In the genomic region with DNA sequence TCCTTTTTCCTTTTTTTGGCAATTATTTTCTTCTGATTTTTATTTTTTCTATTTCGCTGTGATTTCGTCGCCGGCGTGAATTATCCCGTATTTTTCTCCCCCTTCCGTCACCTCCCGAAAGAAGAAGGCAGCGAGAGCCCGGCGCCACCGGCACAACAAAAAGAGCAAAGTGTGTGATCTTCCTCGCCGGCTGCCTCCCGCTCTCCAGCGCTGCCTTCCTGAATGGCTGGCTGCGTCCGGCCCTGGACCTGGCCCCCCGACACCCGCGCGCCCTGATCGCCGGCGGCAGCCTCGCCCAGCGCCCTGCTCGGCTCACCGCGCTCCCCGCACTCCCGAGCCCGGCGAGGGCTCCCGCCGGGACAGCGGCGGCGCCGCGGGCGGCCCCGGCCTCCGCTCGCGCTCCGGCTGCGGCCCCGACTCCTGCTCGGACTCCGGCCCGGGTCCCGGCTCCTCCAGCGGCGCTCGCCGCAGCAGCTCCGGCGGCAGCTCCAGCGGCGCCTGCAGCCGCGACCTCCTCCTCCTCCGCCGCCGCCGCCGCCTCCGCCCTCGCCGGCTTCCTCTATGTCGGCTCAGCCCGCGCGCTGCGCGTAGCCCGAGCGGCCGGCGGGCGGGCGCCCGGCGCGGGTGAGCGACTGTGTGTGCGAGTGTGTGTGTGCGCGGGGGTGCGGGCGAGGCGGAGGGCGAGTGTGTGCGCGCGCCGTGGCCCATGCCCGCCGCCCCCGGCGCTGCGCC, we compare ENCODE assay signal across 8 cellular contexts. TPM values are rescaled to one million over a fixed set of nuclear protein-coding genes. Genes with fewer than 3 reads are reported as not detected.
DNase-seq lines count a peak whose midpoint lies in the region; ATAC-seq and TF ChIP-seq lines count a peak whose summit lies in the region.

No MANE protein-coding gene starts in this region.

- CTCF ChIA-PET in Calu3 (lab: Charles Lee): interaction anchor here (0.6 to 1.5 kb wide), 4 partner anchors 37 to 1022 kb away, joined by 3 to 6 read pairs (median 4); no protein-coding TSS in a partner anchor

- H3K36me3 Mint-ChIP-seq in Calu3 (ENCODE audit: insufficient read depth, unreplicated experiment): peaks cover 18% of the 10 kb centered on the region
- H3K36me3 Mint-ChIP-seq in activated T-cell treated with anti-CD3 and anti-CD28 coated beads, Interleukin-2, amount 50 U/mL, for 24 hours (ENCODE audit: low read depth): peaks cover 3% of the 10 kb centered on the region
- H3K36me3 Mint-ChIP-seq in glutamatergic neuron (ENCODE audit: unreplicated experiment): no peaks in the 10 kb centered on the region

- H4K12ac ChIP-seq in trophoblast cell (ENCODE audit: low read depth, low read length): no peak overlapping the region

- peak overlapping the region; percentile 41 for H3K4me3 ChIP-seq in LNCaP clone FGC (ENCODE audit: low read depth, low read length)
- H3K4me3 ChIP-seq in trophoblast cell (ENCODE audit: low read depth, low read length): peak overlapping the region; percentile 64

- no peak overlapping the region for H2AFZ ChIP-seq in trophoblast cell (ENCODE audit: insufficient read depth, low read length, poor library complexity)

- peaks cover 12 to 20% of the 10 kb centered on the region in 2 experiments for H3K4me1 ChIP-seq in trophoblast cell (ENCODE audit: control insufficient read depth in 1 of 2, insufficient read depth in 2 of 2, low read length in 2 of 2)

- no peaks in the 10 kb centered on the region for H3K36me3 ChIP-seq in trophoblast cell (ENCODE audit: control insufficient read depth in 1 of 2, insufficient read depth in 2 of 2, low read length in 2 of 2)

- intact Hi-C loops in Calu3 (cut with micrococcal nuclease; ENCODE audit: unreplicated experiment) (loop anchor here (2.0 to 10.0 kb wide), 7 partner anchors 38 to 1271 kb away; a partner anchor contains a TSS), posterior vena cava (cut with DNase I) (no loop called here)

- H3K18ac ChIP-seq in trophoblast cell (ENCODE audit: low read length): no peak overlapping the region

- H3K79me1 ChIP-seq in trophoblast cell (ENCODE audit: low read length): no peaks in the 10 kb centered on the region

- H3K27ac Mint-ChIP-seq in Calu3 (ENCODE audit: unreplicated experiment): no peak overlapping the region
- H3K27ac Mint-ChIP-seq in activated T-cell treated with anti-CD3 and anti-CD28 coated beads, Interleukin-2, amount 50 U/mL, for 24 hours: peak overlapping the region; percentile 14
- H3K27ac Mint-ChIP-seq in glutamatergic neuron (ENCODE audit: unreplicated experiment): no peak overlapping the region

- no CpG with 5 or more reads among the region's 103 CpGs for whole genome bisulfite sequencing in trophoblast cell (ENCODE audit: extremely low coverage, insufficient coverage, insufficient read length)

- no peak overlapping the region for H3K9ac ChIP-seq in trophoblast cell (ENCODE audit: low read length)

- no peak overlapping the region for H4K8ac ChIP-seq in trophoblast cell (ENCODE audit: low read depth, low read length)

- H3K27me3 Mint-ChIP-seq in Calu3 (ENCODE audit: unreplicated experiment): no peaks in the 10 kb centered on the region
- H3K27me3 Mint-ChIP-seq in activated T-cell treated with anti-CD3 and anti-CD28 coated beads, Interleukin-2, amount 50 U/mL, for 24 hours: peaks cover 53% of the 10 kb centered on the region
- peaks cover 21% of the 10 kb centered on the region for H3K27me3 Mint-ChIP-seq in glutamatergic neuron (ENCODE audit: unreplicated experiment)

- H3K23ac ChIP-seq in trophoblast cell (ENCODE audit: low read length): no peak overlapping the region

- H3K9me3 Mint-ChIP-seq in Calu3 (ENCODE audit: low read depth, unreplicated experiment): no peaks in the 10 kb centered on the region
- peaks cover 4% of the 10 kb centered on the region for H3K9me3 Mint-ChIP-seq in activated T-cell treated with anti-CD3 and anti-CD28 coated beads, Interleukin-2, amount 50 U/mL, for 24 hours
- H3K9me3 Mint-ChIP-seq in glutamatergic neuron (ENCODE audit: unreplicated experiment): peaks cover 21% of the 10 kb centered on the region

- H3K4me3 Mint-ChIP-seq in Calu3 (ENCODE audit: low read depth, unreplicated experiment) (no peak overlapping the region), glutamatergic neuron (ENCODE audit: unreplicated experiment) (peak overlapping the region; percentile 61)
- H3K4me3 Mint-ChIP-seq in activated T-cell treated with anti-CD3 and anti-CD28 coated beads, Interleukin-2, amount 50 U/mL, for 24 hours: peak overlapping the region; percentile 51

- peak; percentile 37 for ATAC-seq in GM19397 (IDR thresholded peaks at IDR 0.05; ENCODE audit: unreplicated experiment)

- no peak overlapping the region for H4K91ac ChIP-seq in trophoblast cell (ENCODE audit: low read depth, low read length)

- no TSS peak for BruUV-seq in Calu3 (replicated peaks; lab: Mats Ljungman, UMichigan)

- no peak overlapping the region for H3K27ac ChIP-seq in trophoblast cell (ENCODE audit: low read depth, low read length)

- H3K27me3 ChIP-seq in trophoblast cell (ENCODE audit: insufficient read depth, low read length): peaks cover 74% of the 10 kb centered on the region

- no peak overlapping the region for H2BK12ac ChIP-seq in trophoblast cell (ENCODE audit: low read length)

- no peak overlapping the region for H3K14ac ChIP-seq in trophoblast cell (ENCODE audit: low read length)

- no peak for TF ChIP-seq CTCF in Calu3 (IDR thresholded peaks at IDR 0.05; ENCODE audit: unreplicated experiment)
- no peak for TF ChIP-seq CTCF in LNCaP clone FGC (IDR thresholded peaks at IDR 0.05; ENCODE audit: control insufficient read depth, extremely low read depth, insufficient read depth)
- TF ChIP-seq CTCF in glutamatergic neuron (IDR thresholded peaks at IDR 0.05; ENCODE audit: partially characterized antibody, unreplicated experiment): no peak

- no peak overlapping the region for H2AK5ac ChIP-seq in trophoblast cell (ENCODE audit: low read length)

- no peak overlapping the region for H3K4ac ChIP-seq in trophoblast cell (ENCODE audit: low read depth, low read length)

- H3K4me1 Mint-ChIP-seq in Calu3 (ENCODE audit: low read depth, unreplicated experiment) (peaks cover 5% of the 10 kb centered on the region), glutamatergic neuron (ENCODE audit: low read depth, unreplicated experiment) (peaks cover 13% of the 10 kb centered on the region)
- peaks cover 37% of the 10 kb centered on the region for H3K4me1 Mint-ChIP-seq in activated T-cell treated with anti-CD3 and anti-CD28 coated beads, Interleukin-2, amount 50 U/mL, for 24 hours (ENCODE audit: low read depth)

- H3K79me2 ChIP-seq in trophoblast cell (ENCODE audit: control insufficient read depth, insufficient read depth, low read length, poor library complexity): no peaks in the 10 kb centered on the region

- DNase-seq in Calu3: peak; percentile 73
- no peak for DNase-seq in LNCaP clone FGC (ENCODE audit: low read depth)
- peak; percentile 56 for DNase-seq in activated T-cell treated with anti-CD3 and anti-CD28 coated beads, Interleukin-2, amount 50 U/mL, for 24 hours
- peak; percentile 81 for DNase-seq in glutamatergic neuron
- DNase-seq in trophoblast cell: peak; percentile 40 to 57
- DNase-seq in globus pallidus (ENCODE audit: low spot score): no peak
- DNase-seq in posterior vena cava (ENCODE audit: low spot score): no peak

- H2BK5ac ChIP-seq in trophoblast cell (ENCODE audit: low read depth, low read length, poor library complexity): no peak overlapping the region

- peak overlapping the region; percentile 97 for H3K4me2 ChIP-seq in trophoblast cell (ENCODE audit: low read length)

- no peak overlapping the region for H2BK120ac ChIP-seq in trophoblast cell (ENCODE audit: insufficient read depth, low read length, poor library complexity)

- H3K9me3 ChIP-seq in trophoblast cell (ENCODE audit: insufficient read depth, low read depth, low read length): peaks cover 6% of the 10 kb centered on the region

RNA-seq across cellular contexts. Expression of a gene that starts 0.9 kb away (rescaled TPM):
- 25.1 and 29.1 TPM in 2 replicates for total RNA-seq in Calu3 (2022)
- total RNA-seq in glutamatergic neuron (ENCODE audit: unreplicated experiment): 0.37 TPM
- 0.04 and 0.14 TPM in 2 replicates for polyA plus RNA-seq in trophoblast cell (2013)
- 10 to 100 TPM; 31.5 to 41.7 TPM for total RNA-seq in posterior vena cava

RNA-seq across cellular contexts. Expression of a gene that starts 2.9 kb away (rescaled TPM):
- total RNA-seq in Calu3 (2022) (16.8 and 20.9 TPM in 2 replicates), glutamatergic neuron (ENCODE audit: unreplicated experiment) (0.39 TPM), posterior vena cava (10 to 100 TPM; 19.7 to 25.6 TPM)
- polyA plus RNA-seq in trophoblast cell (2013): 0.01 and 0.12 TPM in 2 replicates

Comparison
In these comparisons a context has a peak if more than half of its experiments do, and no peak if none do; other contexts are left out.
1. DNase-seq: peak in Calu3 (single experiment), activated T-cell treated with anti-CD3 and anti-CD28 coated beads, Interleukin-2, amount 50 U/mL, for 24 hours (single experiment), glutamatergic neuron (single experiment) and trophoblast cell (2 of 2); none in LNCaP clone FGC (single experiment), globus pallidus (single experiment) and posterior vena cava (single experiment).
2. RNA of a gene that starts 0.9 kb away (total RNA-seq): 31.5 to 41.7 TPM in posterior vena cava and 25.1 to 29.1 TPM in Calu3; 0.37 TPM in glutamatergic neuron (single experiment); every median in the first group is over 10 times any median in the second.
3. RNA of a gene that starts 2.9 kb away (total RNA-seq): 19.7 to 25.6 TPM in posterior vena cava and 16.8 to 20.9 TPM in Calu3; 0.39 TPM in glutamatergic neuron (single experiment); every median in the first group is over 10 times any median in the second.